In genomic region chr22:50474711-50475651, GRCh38 we compare ENCODE assay signal across 8 cellular contexts. TPM values are rescaled to one million over a fixed set of nuclear protein-coding genes. Genes with fewer than 3 reads are reported as not detected.
DNase-seq lines count a peak whose midpoint lies in the region; ATAC-seq and TF ChIP-seq lines count a peak whose summit lies in the region.

SBF1 (minus strand) TSS chr22:50475035; CDS start chr22:50474840, 195 bp downstream.

- H2AFZ ChIP-seq in PC-3 (ENCODE audit: low read length), result peak within 1 kb of the TSS; percentile 80

- H3K27me3 Mint-ChIP-seq in activated T-cell treated with anti-CD3 and anti-CD28 coated beads, Interleukin-2, amount 50 U/mL, for 24 hours, result peaks cover 2% of the 10 kb centered on the region

- peak within 1 kb of the TSS; percentile 84 for H3K4me3 ChIP-seq in PC-3 (ENCODE audit: low read length)
- peak within 1 kb of the TSS; percentile 79 for H3K4me3 ChIP-seq in epithelial cell of proximal tubule (ENCODE audit: low read depth, low read length)
- peak within 1 kb of the TSS; percentile 95 for H3K4me3 ChIP-seq in mucosa of descending colon

- CTCF ChIA-PET in PC-3 (lab: Charles Lee), result interaction anchor here (0.6 kb wide), 1 partner anchor 145 kb away, joined by 12 read pairs; no protein-coding TSS in a partner anchor

- no peak within 1 kb of the TSS for H3K27ac ChIP-seq in PC-3 (ENCODE audit: low read length)

- peak within 1 kb of the TSS; percentile 80 for H3K9ac ChIP-seq in PC-3 (ENCODE audit: low read length)

- ATAC-seq in GM19468 (IDR thresholded peaks at IDR 0.05; ENCODE audit: extremely low read depth, unreplicated experiment), result peak; percentile 47
- ATAC-seq in PC-3, result peak; percentile 91
- peak; percentile 81 for ATAC-seq in mucosa of descending colon

- BruUV-seq in PC-3 (replicated peaks; lab: Mats Ljungman, UMichigan), result TSS peak; percentile 96

- no peak for TF ChIP-seq CTCF in PC-3 (conservative IDR thresholded peaks at IDR 0.05; ENCODE audit: low read depth, low read length)
- no peak for TF ChIP-seq CTCF in epithelial cell of proximal tubule (conservative IDR thresholded peaks at IDR 0.05; ENCODE audit: low read depth, low read length)
- no peak for TF ChIP-seq CTCF in mucosa of descending colon (IDR thresholded peaks at IDR 0.05)

- intact Hi-C loops in PC-3 (cut with micrococcal nuclease), result no loop called here
- intact Hi-C loops in mucosa of descending colon (cut with DNase I, micrococcal nuclease), result no loop called here

- peaks cover 28% of the 10 kb centered on the region for H3K4me1 ChIP-seq in PC-3 (ENCODE audit: insufficient read depth, low read length)
- peaks cover 43% of the 10 kb centered on the region for H3K4me1 ChIP-seq in mucosa of descending colon (ENCODE audit: low read depth)

- peaks cover 17% of the 10 kb centered on the region for H3K36me3 Mint-ChIP-seq in activated T-cell treated with anti-CD3 and anti-CD28 coated beads, Interleukin-2, amount 50 U/mL, for 24 hours (ENCODE audit: low read depth)

- no peaks in the 10 kb centered on the region for H3F3A ChIP-seq in PC-3 (ENCODE audit: low read length, unreplicated experiment)

- H3K9me2 ChIP-seq in PC-3 (replicated peaks; ENCODE audit: low read length), result no peaks in the 10 kb centered on the region

- H4K20me1 ChIP-seq in PC-3 (ENCODE audit: low read length), result peaks cover 37% of the 10 kb centered on the region

- no peaks in the 10 kb centered on the region for H3K9me3 ChIP-seq in PC-3 (ENCODE audit: low read length)
- no peaks in the 10 kb centered on the region for H3K9me3 ChIP-seq in mucosa of descending colon

- POLR2A ChIA-PET in PC-3 (lab: Charles Lee; ENCODE audit: unreplicated experiment), result no interaction called here

- peaks cover 43% of the 10 kb centered on the region for H3K79me2 ChIP-seq in PC-3 (ENCODE audit: low read length)

- H3K27ac Mint-ChIP-seq in activated T-cell treated with anti-CD3 and anti-CD28 coated beads, Interleukin-2, amount 50 U/mL, for 24 hours, result peak within 1 kb of the TSS; percentile 94

- H3K9me3 Mint-ChIP-seq in activated T-cell treated with anti-CD3 and anti-CD28 coated beads, Interleukin-2, amount 50 U/mL, for 24 hours, result no peaks in the 10 kb centered on the region

- H3K4me2 ChIP-seq in PC-3 (ENCODE audit: low read length), result peak within 1 kb of the TSS; percentile 96

- peak within 1 kb of the TSS; percentile 96 for H3K4me3 Mint-ChIP-seq in activated T-cell treated with anti-CD3 and anti-CD28 coated beads, Interleukin-2, amount 50 U/mL, for 24 hours

- H3K4me1 Mint-ChIP-seq in activated T-cell treated with anti-CD3 and anti-CD28 coated beads, Interleukin-2, amount 50 U/mL, for 24 hours (ENCODE audit: low read depth), result peaks cover 48% of the 10 kb centered on the region

- peak; percentile 72 for DNase-seq in CMK (ENCODE audit: low read depth)
- peak in 71 of 76 experiments; percentile 14 to 89 (median 74) for DNase-seq in HUDEP-2 (lab: John Stamatoyannopoulos, UW; ENCODE audit: unreplicated experiment in 76 of 76)
- peak; percentile 87 for DNase-seq in PC-3
- DNase-seq in activated T-cell treated with anti-CD3 and anti-CD28 coated beads, Interleukin-2, amount 50 U/mL, for 24 hours, result peak; percentile 93
- no peak for DNase-seq in epithelial cell of proximal tubule (ENCODE audit: low read depth)
- peak; percentile 93 to 95 (median 93) for DNase-seq in mucosa of descending colon
- DNase-seq in stimulated activated CD8-positive, alpha-beta memory T cell treated with anti-CD3 and anti-CD28 coated beads, Interleukin-2, amount 100 ng/mL, for 48 hours (ENCODE audit: low read depth in 2 of 2), result peak; percentile 85 to 88

- H3K27me3 ChIP-seq in PC-3 (ENCODE audit: low read length), result no peaks in the 10 kb centered on the region

- no peaks in the 10 kb centered on the region; the same call in 1 of the 2 replicates for H3K36me3 ChIP-seq in PC-3 (ENCODE audit: low read depth, low read length)
- no peaks in the 10 kb centered on the region for H3K36me3 ChIP-seq in mucosa of descending colon (ENCODE audit: low read depth)

RNA-seq across cellular contexts. Expression of gene SBF1, which starts in this region (rescaled TPM):
- total RNA-seq in PC-3 (2014; rRNA removed), result 48.5 and 67.1 TPM in 2 replicates
- total RNA-seq in epithelial cell of proximal tubule, result 56.6 and 59.0 TPM in 2 replicates
- total RNA-seq in mucosa of descending colon, result 10 to 100 TPM; 76.1 to 91.9 (median 84.3) TPM
